ENCODE assay signal across 3 cellular contexts in genomic region chr6:43410776-43411175, GRCh38. TPM values are rescaled to one million over a fixed set of nuclear protein-coding genes. Genes with fewer than 3 reads are reported as not detected.
"Had no signal": no experiment of that assay in that cellular context is flagged by ENCODE, and none has a peak within 500 bp of the region (broad histone marks: within the 10 kb centered on the region; RNA-seq: fewer than 3 reads in every experiment).

No MANE protein-coding gene starts in this region.

RNA-seq across cellular contexts. Expression of gene DLK2, which starts 44.6 kb away (rescaled TPM):
- total RNA-seq: kidney epithelial cell, left lobe of liver, mesenteric fat pad had no signal
